In the genomic region with DNA sequence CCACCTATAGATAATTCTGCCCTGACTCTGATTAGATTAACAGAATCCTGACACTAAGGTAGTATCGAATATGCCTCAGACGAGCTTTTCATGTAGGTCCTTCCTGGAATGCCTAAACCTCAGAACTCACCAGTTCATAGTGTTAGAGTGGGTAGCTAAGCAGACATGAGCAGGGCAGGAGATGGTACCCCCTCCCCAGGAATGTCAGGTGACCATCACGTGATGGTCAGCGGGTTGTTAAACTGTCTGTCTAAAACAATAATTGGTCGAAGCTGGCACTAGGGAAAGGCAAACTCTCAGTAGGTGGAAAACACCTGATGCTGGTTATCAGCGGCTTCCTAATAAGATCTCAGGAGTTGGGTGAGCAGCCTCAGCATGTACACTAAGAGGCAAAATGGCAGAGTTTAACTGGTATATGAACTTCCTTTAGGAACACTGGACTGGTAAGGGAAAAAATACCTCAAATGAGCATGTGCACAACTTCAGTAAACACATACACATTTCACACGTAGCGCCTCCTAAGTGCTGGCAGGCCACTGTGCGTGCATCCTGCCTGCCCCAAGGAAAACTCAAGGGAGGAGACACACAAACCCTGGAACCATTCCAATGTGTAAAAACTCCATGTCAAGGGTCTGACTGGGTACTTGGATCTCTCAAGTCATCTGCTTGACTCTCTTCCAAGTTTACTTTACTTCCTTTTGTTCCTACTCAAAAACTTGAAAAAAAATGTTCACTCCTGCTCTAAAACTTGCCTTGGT, we compare ENCODE assay signal across 18 cellular contexts.
"Had no signal": no experiment of that assay in that cellular context is flagged by ENCODE, and none has a peak within 500 bp of the region (broad histone marks: within the 10 kb centered on the region; RNA-seq: fewer than 3 reads in every experiment).

No MANE protein-coding gene starts in this region.

- H3K27me3 ChIP-seq: neural progenitor cell, ovary, spleen, stomach, tibial nerve had no signal

- H3K4me1 ChIP-seq: spleen had no signal

- ATAC-seq: left cardiac atrium, sciatic nerve, T-cell had no signal

- H3K27ac ChIP-seq: neural progenitor cell, spleen, stomach had no signal

- H3K9ac ChIP-seq: neural progenitor cell had no signal

- H3K27ac Mint-ChIP-seq: activated naive CD4-positive, alpha-beta T cell treated with anti-CD3 and anti-CD28 coated beads for 36 hours; activated T-helper 2 cell treated with anti-CD3 and anti-CD28 coated beads, Interferon-gamma antibody, Interleukin-2, Interleukin-4, amounts not matched to agents 10 μg/mL and 5 μg/mL and 100 μg/mL, durations not matched to agents 14 hours and 24 hours and 36 hours; T-cell had no signal

- H3K36me3 Mint-ChIP-seq: neural progenitor cell, T-cell had no signal

- H3K9me3 ChIP-seq: ovary, spleen, stomach, tibial nerve had no signal

- H3K9me3 Mint-ChIP-seq: activated naive CD4-positive, alpha-beta T cell treated with anti-CD3 and anti-CD28 coated beads for 36 hours; activated T-helper 2 cell treated with anti-CD3 and anti-CD28 coated beads, Interferon-gamma antibody, Interleukin-2, Interleukin-4, amounts not matched to agents 10 μg/mL and 5 μg/mL and 100 μg/mL, durations not matched to agents 14 hours and 24 hours and 36 hours; neural progenitor cell; T-cell had no signal

- H3K4me3 ChIP-seq: coronary artery, lung, neural progenitor cell, ovary, spleen, stomach, tibial nerve had no signal

- DNase-seq: activated CD4-positive, CD25-positive, alpha-beta regulatory T cell treated with anti-CD3 and anti-CD28 coated beads, Interleukin-2, amount 50 U/mL, for 72 hours; activated naive CD4-positive, alpha-beta T cell treated with anti-CD3 and anti-CD28 coated beads for 36 hours; activated T-cell treated with anti-CD3 and anti-CD28 coated beads, Interleukin-2, amount 50 U/mL, for 1 hour; foreskin melanocyte; head of caudate nucleus; left cardiac atrium; ovary; spleen; stomach; T-cell; T-helper 9 cell had no signal

- FAIRE-seq: endothelial cell of umbilical vein had no signal

- H3K27me3 Mint-ChIP-seq: T-cell had no signal

- H3K4me2 ChIP-seq: neural progenitor cell had no signal

- H3K4me3 Mint-ChIP-seq: activated naive CD4-positive, alpha-beta T cell treated with anti-CD3 and anti-CD28 coated beads for 36 hours; neural progenitor cell; T-cell had no signal

- H3K36me3 ChIP-seq: neural progenitor cell, ovary, spleen, stomach, tibial nerve had no signal

- H2AFZ ChIP-seq: neural progenitor cell had no signal

- H3K4me1 Mint-ChIP-seq: T-cell had no signal
